In genomic region chr22:36026741-36027140, GRCh38 we compare ENCODE assay signal across 1 cellular context.
TF ChIP-seq lines count a peak whose summit lies in the region.

No MANE protein-coding gene starts in this region.

TF ChIP-seq in GM23338, 12 proteins besides CTCF, POLR2A, EP300 and RAD21 (continued from another document):
- TF ChIP-seq ZNF462 (CRISPR knock-in tag; IDR thresholded peaks at IDR 0.05), result no peak
